1 cellular context compared by ENCODE assay signal in genomic region chr3:106299300-106300098, GRCh38.
TF ChIP-seq lines count a peak whose summit lies in the region.

No MANE protein-coding gene starts in this region.

TF ChIP-seq in GM12878, 131 proteins besides CTCF, POLR2A, EP300 and RAD21 (continued from another document and continues in another):
- TF ChIP-seq ZNF592 (IDR thresholded peaks at IDR 0.05) (no peak), BACH1 (IDR thresholded peaks at IDR 0.05; ENCODE audit: borderline replicate concordance) (no peak), ASH2L (IDR thresholded peaks at IDR 0.05; ENCODE audit: borderline replicate concordance, low read depth) (no peak), NFXL1 (IDR thresholded peaks at IDR 0.05; ENCODE audit: borderline replicate concordance) (no peak), IRF5 (IDR thresholded peaks at IDR 0.05; ENCODE audit: borderline replicate concordance) (no peak), PAX5 (IDR thresholded peaks at IDR 0.05; ENCODE audit: borderline replicate concordance, low read depth, low read length) (peak; percentile 63; the same call in 1 of the 2 replicates), FOXM1 (IDR thresholded peaks at IDR 0.05; ENCODE audit: low read depth, low read length) (peak; percentile 97), JUND (IDR thresholded peaks at IDR 0.05; ENCODE audit: low read depth, low read length) (peak; percentile 57; the same call in 1 of the 2 replicates), TCF12 (IDR thresholded peaks at IDR 0.05; ENCODE audit: low read depth, low read length) (peak; percentile 79), KDM1A (IDR thresholded peaks at IDR 0.05; ENCODE audit: borderline replicate concordance) (no peak), NFIC (IDR thresholded peaks at IDR 0.05; ENCODE audit: low read depth, low read length) (peak; percentile 99), ATF7 (IDR thresholded peaks at IDR 0.05; ENCODE audit: low read depth) (peak; percentile 68), SIN3A (IDR thresholded peaks at IDR 0.05; ENCODE audit: low read depth, low read length) (no peak), SREBF2 (IDR thresholded peaks at IDR 0.05; ENCODE audit: low read length) (no peak), EED (IDR thresholded peaks at IDR 0.05; ENCODE audit: low read depth) (peak; percentile 93), POLR2AphosphoS5 (IDR thresholded peaks at IDR 0.05; ENCODE audit: low read length) (no peak), SP1 (IDR thresholded peaks at IDR 0.05; ENCODE audit: low read depth, low read length) (no peak), POLR2AphosphoS2 (IDR thresholded peaks at IDR 0.05; ENCODE audit: low read depth, low read length) (no peak), RCOR1 (conservative IDR thresholded peaks at IDR 0.05; ENCODE audit: low read depth, low read length) (0 out of 2 replicates have a peak, but pooled peaks have one; percentile 24), PBX3 (IDR thresholded peaks at IDR 0.05; ENCODE audit: insufficient replicate concordance, low read depth, low read length) (no peak), YY1 (IDR thresholded peaks at IDR 0.05; ENCODE audit: low read depth, low read length) (peak; percentile 55; the same call in 1 of the 2 replicates), STAT1 (conservative IDR thresholded peaks at IDR 0.05) (no peak), RB1 (IDR thresholded peaks at IDR 0.05; ENCODE audit: borderline replicate concordance) (no peak), ZBTB11 (CRISPR knock-in tag; IDR thresholded peaks at IDR 0.05) (no peak), TARDBP (IDR thresholded peaks at IDR 0.05; ENCODE audit: borderline replicate concordance) (no peak), SPI1 (IDR thresholded peaks at IDR 0.05; ENCODE audit: borderline replicate concordance, insufficient read depth, low read depth, low read length) (no peak), SUZ12 (IDR thresholded peaks at IDR 0.05; ENCODE audit: unreplicated experiment) (no peak), YBX1 (IDR thresholded peaks at IDR 0.05) (no peak), CBX3 (IDR thresholded peaks at IDR 0.05; ENCODE audit: borderline replicate concordance, low read depth) (no peak), BRCA1 (IDR thresholded peaks at IDR 0.05; ENCODE audit: low read depth, low read length) (no peak), NRF1 (conservative IDR thresholded peaks at IDR 0.05; ENCODE audit: low read depth, low read length) (no peak), TCF7 (IDR thresholded peaks at IDR 0.05; ENCODE audit: borderline replicate concordance) (no peak), POU2F2 (IDR thresholded peaks at IDR 0.05; ENCODE audit: borderline replicate concordance, low read depth, low read length) (no peak), NR2C2 (IDR thresholded peaks at IDR 0.05; ENCODE audit: borderline replicate concordance, control insufficient read depth, insufficient read length, low read depth) (no peak), SKIL (IDR thresholded peaks at IDR 0.05; ENCODE audit: low read depth, poor library complexity, severe bottlenecking) (peak; percentile 80), CBFB (IDR thresholded peaks at IDR 0.05; ENCODE audit: low read depth) (peak; percentile 62; the same call in 1 of the 2 replicates), ZBTB40 (IDR thresholded peaks at IDR 0.05; ENCODE audit: borderline replicate concordance) (no peak), CBX5 (IDR thresholded peaks at IDR 0.05; ENCODE audit: low read depth) (peak; percentile 91), IRF3 (IDR thresholded peaks at IDR 0.05) (no peak), IKZF1 (conservative IDR thresholded peaks at IDR 0.05) (peak; percentile 79), PAX8 (IDR thresholded peaks at IDR 0.05) (no peak), MTA3 (IDR thresholded peaks at IDR 0.05; ENCODE audit: borderline replicate concordance, low read length) (peak; percentile 87), BCL11A (IDR thresholded peaks at IDR 0.05; ENCODE audit: low read depth, low read length) (peak; percentile 89; the same call in 1 of the 2 replicates), IRF4 (IDR thresholded peaks at IDR 0.05; ENCODE audit: low read depth, low read length) (peak; percentile 80; the same call in 1 of the 2 replicates), ZSCAN29 (IDR thresholded peaks at IDR 0.05) (no peak), ATF3 (IDR thresholded peaks at IDR 0.05; ENCODE audit: borderline replicate concordance, extremely low read depth, low read depth, low read length) (no peak), CREB1 (IDR thresholded peaks at IDR 0.05; ENCODE audit: low read depth) (peak; percentile 60)
